Comparison of ENCODE assay signal across 15 cellular contexts in genomic region chr13:40591091-40591490, GRCh38.
DNase-seq lines count a peak whose midpoint lies in the region; ATAC-seq and TF ChIP-seq lines count a peak whose summit lies in the region.
"Had no signal": no experiment of that assay in that cellular context is flagged by ENCODE, and none has a peak within 500 bp of the region (broad histone marks: within the 10 kb centered on the region; RNA-seq: fewer than 3 reads in every experiment).

No MANE protein-coding gene starts in this region.

- no peaks in the 10 kb centered on the region for H3K27me3 ChIP-seq in right cardiac atrium (ENCODE audit: control insufficient read depth, insufficient read depth)
- H3K27me3 ChIP-seq in right atrium auricular region: no peaks in the 10 kb centered on the region

- WGBS in right cardiac atrium: 71% methylated on average over 4 of the region's 4 CpGs

- peaks cover 79% of the 10 kb centered on the region for H3K4me1 Mint-ChIP-seq in activated T-helper 1 cell treated with anti-CD3 and anti-CD28 coated beads, Interleukin-12 subunit alpha, Interleukin-12 subunit beta, Interleukin-2, Interleukin-4 antibody, amounts not matched to agents 30 ng/mL and 10 ng/mL and 1 ng/mL, durations not matched to agents 14 hours and 24 hours and 36 hours (ENCODE audit: low read depth)
- peaks cover 69% of the 10 kb centered on the region for H3K4me1 Mint-ChIP-seq in mesothelial cell of epicardium

- peak overlapping the region; percentile 37 for H3K27ac Mint-ChIP-seq in activated T-helper 1 cell treated with anti-CD3 and anti-CD28 coated beads, Interleukin-12 subunit alpha, Interleukin-12 subunit beta, Interleukin-2, Interleukin-4 antibody, amounts not matched to agents 30 ng/mL and 10 ng/mL and 1 ng/mL, durations not matched to agents 14 hours and 24 hours and 36 hours
- peak overlapping the region; percentile 55 for H3K27ac Mint-ChIP-seq in mesothelial cell of epicardium

- DNase-seq in right cardiac atrium: no peak
- no peak for DNase-seq in right atrium auricular region (ENCODE audit: low spot score)
- DNase-seq in activated T-helper 1 cell treated with anti-CD3 and anti-CD28 coated beads, Interleukin-12 subunit alpha, Interleukin-12 subunit beta, Interleukin-2, Interleukin-4 antibody, amounts not matched to agents 30 ng/mL and 10 ng/mL and 1 ng/mL, durations not matched to agents 14 hours and 24 hours and 36 hours (ENCODE audit: low spot score): no peak
- DNase-seq in mesothelial cell of epicardium (ENCODE audit: low spot score in 2 of 2, unreplicated experiment in 2 of 2): no peak
- no peak for DNase-seq in dedifferentiated amniotic fluid mesenchymal stem cell (ENCODE audit: extremely low spot score)
- DNase-seq: amniotic stem cell, Kasumi-1, left ventricle myocardium superior, NCI-H1694, NCI-H526, RPMI8226 had no signal

- H3K9me3 ChIP-seq in right cardiac atrium (ENCODE audit: control insufficient read depth, low read length) (no peaks in the 10 kb centered on the region), right atrium auricular region (no peaks in the 10 kb centered on the region)

- no peak overlapping the region for H3K4me3 Mint-ChIP-seq in activated T-helper 1 cell treated with anti-CD3 and anti-CD28 coated beads, Interleukin-12 subunit alpha, Interleukin-12 subunit beta, Interleukin-2, Interleukin-4 antibody, amounts not matched to agents 30 ng/mL and 10 ng/mL and 1 ng/mL, durations not matched to agents 14 hours and 24 hours and 36 hours
- H3K4me3 Mint-ChIP-seq in mesothelial cell of epicardium: no peak overlapping the region

- TF ChIP-seq CTCF in right atrium auricular region (IDR thresholded peaks at IDR 0.05) (no peak), mesothelial cell of epicardium (IDR thresholded peaks at IDR 0.05; ENCODE audit: unreplicated experiment) (no peak)

- no peaks in the 10 kb centered on the region for H3K9me3 Mint-ChIP-seq in activated T-helper 1 cell treated with anti-CD3 and anti-CD28 coated beads, Interleukin-12 subunit alpha, Interleukin-12 subunit beta, Interleukin-2, Interleukin-4 antibody, amounts not matched to agents 30 ng/mL and 10 ng/mL and 1 ng/mL, durations not matched to agents 14 hours and 24 hours and 36 hours
- H3K9me3 Mint-ChIP-seq in mesothelial cell of epicardium: no peaks in the 10 kb centered on the region

- H3K27me3 Mint-ChIP-seq in activated T-helper 1 cell treated with anti-CD3 and anti-CD28 coated beads, Interleukin-12 subunit alpha, Interleukin-12 subunit beta, Interleukin-2, Interleukin-4 antibody, amounts not matched to agents 30 ng/mL and 10 ng/mL and 1 ng/mL, durations not matched to agents 14 hours and 24 hours and 36 hours (ENCODE audit: insufficient read depth): no peaks in the 10 kb centered on the region
- no peaks in the 10 kb centered on the region for H3K27me3 Mint-ChIP-seq in mesothelial cell of epicardium (ENCODE audit: low read depth)

- no peak overlapping the region for H3K4me3 ChIP-seq in right cardiac atrium (ENCODE audit: low read length)
- no peak overlapping the region for H3K4me3 ChIP-seq in right atrium auricular region

- H3K4me1 ChIP-seq in right cardiac atrium (ENCODE audit: control insufficient read depth, insufficient read depth, low read length) (peaks cover 20% of the 10 kb centered on the region), right atrium auricular region (peaks cover 0 to 57% of the 10 kb centered on the region in 2 donors)

- H3K36me3 ChIP-seq in right atrium auricular region: no peaks in the 10 kb centered on the region

- H3K36me3 Mint-ChIP-seq in activated T-helper 1 cell treated with anti-CD3 and anti-CD28 coated beads, Interleukin-12 subunit alpha, Interleukin-12 subunit beta, Interleukin-2, Interleukin-4 antibody, amounts not matched to agents 30 ng/mL and 10 ng/mL and 1 ng/mL, durations not matched to agents 14 hours and 24 hours and 36 hours (ENCODE audit: low read depth): peaks cover 4% of the 10 kb centered on the region
- H3K36me3 Mint-ChIP-seq in mesothelial cell of epicardium: no peaks in the 10 kb centered on the region

- H3K27ac ChIP-seq in right cardiac atrium (ENCODE audit: low read length): peak overlapping the region; percentile 42
- no peak overlapping the region for H3K27ac ChIP-seq in right atrium auricular region
- H3K27ac ChIP-seq: HL-60 had no signal

- intact Hi-C loops in right cardiac atrium (cut with DNase I): loop anchor here in 1 of 4 donors (10.0 kb wide), 1 partner anchor 54 kb away; no protein-coding TSS in a partner anchor
- intact Hi-C loops in activated T-helper 1 cell treated with anti-CD3 and anti-CD28 coated beads, Interleukin-12 subunit alpha, Interleukin-12 subunit beta, Interleukin-2, Interleukin-4 antibody, amounts not matched to agents 30 ng/mL and 10 ng/mL and 1 ng/mL, durations not matched to agents 14 hours and 24 hours and 36 hours (cut with micrococcal nuclease): no loop called here

- ATAC-seq in right cardiac atrium (no peak), HG02798 (IDR thresholded peaks at IDR 0.05; ENCODE audit: poor library complexity, unreplicated experiment) (no peak), GM21825 (IDR thresholded peaks at IDR 0.05; ENCODE audit: unreplicated experiment) (no peak), HG03159 (IDR thresholded peaks at IDR 0.05; ENCODE audit: unreplicated experiment) (no peak)
- ATAC-seq: left ventricle myocardium superior had no signal
